8 cellular contexts compared by ENCODE assay signal in the genomic region with DNA sequence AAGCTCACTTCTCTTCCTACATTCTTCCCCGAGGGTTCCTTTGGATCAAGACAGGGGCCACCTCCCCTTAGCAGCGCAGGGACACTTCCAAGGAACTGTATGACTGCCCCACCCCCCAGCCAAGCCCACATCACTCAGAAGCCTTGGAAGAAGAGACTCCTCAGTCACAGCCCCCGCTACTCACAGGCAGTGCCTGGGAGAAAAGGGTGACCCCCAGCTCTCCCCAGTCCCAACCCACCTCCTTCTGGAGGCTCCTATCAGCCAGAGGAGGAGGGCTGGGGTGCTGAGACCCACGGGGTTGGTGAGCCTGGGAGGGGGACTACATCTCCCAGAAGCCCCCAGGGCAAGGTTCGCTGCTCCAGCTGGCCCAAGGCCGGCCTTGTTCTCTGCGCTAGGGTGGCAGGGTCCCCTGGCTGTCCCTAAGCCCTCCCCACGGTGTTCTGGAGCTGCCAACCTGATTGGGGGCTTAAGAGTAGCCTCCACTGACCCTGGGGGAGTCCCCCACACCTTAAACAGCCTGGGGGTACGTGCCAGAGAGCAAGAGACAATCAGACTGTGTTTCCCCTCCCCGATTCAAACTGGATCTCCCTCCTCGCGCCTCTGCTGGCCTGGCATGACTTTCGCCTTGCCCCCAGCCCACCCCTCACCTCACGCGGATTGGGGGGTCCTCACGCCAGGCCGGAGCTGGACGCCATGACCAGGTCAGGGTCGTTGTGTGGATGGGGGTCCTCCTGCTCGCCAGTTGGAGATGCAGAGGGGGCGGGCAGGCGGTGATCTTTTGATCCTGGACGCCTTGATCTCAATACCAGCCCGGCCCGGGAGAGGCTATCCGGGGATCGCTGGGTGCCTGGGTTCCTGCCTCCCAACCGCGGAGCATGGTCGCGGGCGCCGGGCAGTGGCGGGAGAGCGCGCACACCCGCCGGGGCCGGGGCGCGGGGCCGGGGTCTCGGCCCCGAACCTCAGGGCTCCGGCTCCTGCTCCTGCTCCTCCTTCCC. TPM values are rescaled to one million over a fixed set of nuclear protein-coding genes. Genes with fewer than 3 reads are reported as not detected.
A peak's percentile ranks its signal among the peaks of the same experiment; 100 is the strongest.
DNase-seq lines count a peak whose midpoint lies in the region; ATAC-seq, FAIRE-seq and TF ChIP-seq lines count a peak whose summit lies in the region.

No MANE protein-coding gene starts in this region.

- H3K4me2 ChIP-seq in A549: peak overlapping the region; percentile 100

- H3K4me3 ChIP-seq in A549: peak overlapping the region; percentile 62
- H3K4me3 ChIP-seq in bronchial epithelial cell (ENCODE audit: low read depth, low read length): peak overlapping the region; percentile 87

- no peak for TF ChIP-seq POLR2A in A549 (IDR thresholded peaks at IDR 0.05; ENCODE audit: low read length)

- TF ChIP-seq EP300 in A549 (IDR thresholded peaks at IDR 0.05): no peak

- intact Hi-C loops in left colon (cut with DNase I, micrococcal nuclease): no loop called here

- H3K27ac ChIP-seq in A549 (peak overlapping the region; percentile 98 to 100), RWPE1 (peak overlapping the region; percentile 100)

- ATAC-seq in A549: no peak
- no peak for ATAC-seq in left colon
- no peak for ATAC-seq in HG03439 (IDR thresholded peaks at IDR 0.05; ENCODE audit: unreplicated experiment)

- peak in 1 of 2 experiments; percentile 49 for DNase-seq in A549 (ENCODE audit: low read depth in 1 of 2, low spot score in 1 of 2)
- DNase-seq in GM10266 (ENCODE audit: extremely low spot score): peak; percentile 88
- DNase-seq in RWPE1 (ENCODE audit: low spot score): no peak
- DNase-seq in bronchial epithelial cell (ENCODE audit: low read depth): no peak
- DNase-seq in left colon: peak; percentile 74
- peak; percentile 40 for DNase-seq in stimulated activated naive CD4-positive, alpha-beta T cell treated with Interleukin-2 at 50 U/mL for 16 hours (lab: John Stamatoyannopoulos, UW)
- DNase-seq in T1000 (lab: John Stamatoyannopoulos, UW): no peak

- H3K9me3 ChIP-seq in A549: no peaks in the 10 kb centered on the region

- FAIRE-seq in A549 (lab: Jason Lieb, UNC): no peak
- FAIRE-seq in bronchial epithelial cell (lab: Jason Lieb, UNC): no peak

- CTCF ChIA-PET in A549 (lab: Yijun Ruan, JAX): interaction anchor here (0.6 to 4.6 kb wide), 5 partner anchors 36 to 236 kb away, joined by 3 to 16 read pairs (median 3); a partner anchor contains a TSS
- CTCF ChIA-PET in RWPE1 (lab: Yijun Ruan, JAX): interaction anchor here (0.6 to 3.0 kb wide), 8 partner anchors 8 to 266 kb away, joined by 3 to 17 read pairs (median 4); a partner anchor contains a TSS

- WGBS in A549 (ENCODE audit: missing lambda C conversion rate): 0% methylated on average over 5 of the region's 45 CpGs

- POLR2A ChIA-PET in A549 (lab: Yijun Ruan, JAX) (interaction anchor here (1.0 to 2.3 kb wide), 3 partner anchors 14 to 132 kb away, joined by 4 to 53 read pairs (median 6); no protein-coding TSS in a partner anchor), RWPE1 (lab: Yijun Ruan, JAX; ENCODE audit: low non-redundant PET) (interaction anchor here (0.6 to 1.2 kb wide), 4 partner anchors 12 to 232 kb away, joined by 3 to 9 read pairs (median 4); no protein-coding TSS in a partner anchor)

- H3K36me3 ChIP-seq in bronchial epithelial cell (ENCODE audit: control insufficient read depth, insufficient read depth, low read length): peaks cover 8% of the 10 kb centered on the region

- peaks cover 23% of the 10 kb centered on the region for H3K4me1 ChIP-seq in A549

- TF ChIP-seq RAD21 in A549 (conservative IDR thresholded peaks at IDR 0.05 in 1 of 2, IDR thresholded peaks at IDR 0.05 in 1 of 2): no peak

- TF ChIP-seq CTCF in A549 (IDR thresholded peaks at IDR 0.05) (no peak), GM10266 (IDR thresholded peaks at IDR 0.05; ENCODE audit: control insufficient read depth, insufficient read depth, low read depth, missing control alignments) (no peak), RWPE1 (conservative IDR thresholded peaks at IDR 0.05; ENCODE audit: low read depth) (no peak), bronchial epithelial cell (IDR thresholded peaks at IDR 0.05; ENCODE audit: insufficient read depth, low read length, severe bottlenecking) (no peak)

- H3K27me3 ChIP-seq in bronchial epithelial cell (ENCODE audit: control insufficient read depth, insufficient read depth, low read length): no peaks in the 10 kb centered on the region

TF ChIP-seq in A549, 52 proteins besides CTCF, POLR2A, EP300 and RAD21:
- no peak for TF ChIP-seq CEBPB (IDR thresholded peaks at IDR 0.05)
- no peak for TF ChIP-seq EHF (CRISPR knock-in tag; IDR thresholded peaks at IDR 0.05)
- TF ChIP-seq, protein P1, sequence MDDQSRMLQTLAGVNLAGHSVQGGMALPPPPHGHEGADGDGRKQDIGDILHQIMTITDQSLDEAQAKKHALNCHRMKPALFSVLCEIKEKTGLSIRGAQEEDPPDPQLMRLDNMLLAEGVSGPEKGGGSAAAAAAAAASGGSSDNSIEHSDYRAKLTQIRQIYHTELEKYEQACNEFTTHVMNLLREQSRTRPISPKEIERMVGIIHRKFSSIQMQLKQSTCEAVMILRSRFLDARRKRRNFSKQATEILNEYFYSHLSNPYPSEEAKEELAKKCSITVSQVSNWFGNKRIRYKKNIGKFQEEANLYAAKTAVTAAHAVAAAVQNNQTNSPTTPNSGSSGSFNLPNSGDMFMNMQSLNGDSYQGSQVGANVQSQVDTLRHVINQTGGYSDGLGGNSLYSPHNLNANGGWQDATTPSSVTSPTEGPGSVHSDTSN (IDR thresholded peaks at IDR 0.05): peak; percentile 33; the same call in 1 of the 2 replicates
- TF ChIP-seq JUN (IDR thresholded peaks at IDR 0.05): peak in 1 of 2 experiments; percentile 9; a peak in 1 of 5 replicates
- no peak for TF ChIP-seq MAFK (IDR thresholded peaks at IDR 0.05; ENCODE audit: partially characterized antibody)

RNA-seq across cellular contexts. Expression of a gene that starts 0.8 kb away (rescaled TPM):
- 7.0 and 8.8 TPM in 2 replicates for polyA plus RNA-seq in A549 (2011; rRNA removed)
- polyA plus RNA-seq in A549 (2012; cell fraction: cytosol; rRNA removed): 16.4 and 27.8 TPM in 2 replicates
- polyA plus RNA-seq in A549 (2012; cell fraction: nucleus; rRNA removed): 41.9 and 56.6 TPM in 2 replicates
- 51.8 to 53.2 TPM (median 52.0 TPM) in 3 replicates for polyA plus RNA-seq in A549 (2017; fragmentation: RNase III; extraction: RNeasy Plus Mini Kit Qiagen cat#74134 plus additional on column Dnase treatment)
- polyA minus RNA-seq in A549 (2011; rRNA and poly(A)+ RNA removed): 8.8 and 19.9 TPM in 2 replicates
- total RNA-seq in bronchial epithelial cell: 22.6 and 38.5 TPM in 2 replicates
- total RNA-seq in left colon: 10 to 100 TPM; 36.4 to 36.5 TPM

RNA-seq across cellular contexts. Expression of a gene that starts 31.2 kb away (rescaled TPM):
- polyA plus RNA-seq in A549 (2011; rRNA removed) (0.20 and 0.37 TPM in 2 replicates), A549 (2017; fragmentation: RNase III; extraction: RNeasy Plus Mini Kit Qiagen cat#74134 plus additional on column Dnase treatment) (0.41 to 0.92 TPM (median 0.50 TPM) in 3 replicates)
- polyA plus RNA-seq in A549 (2012; cell fraction: cytosol; rRNA removed): 0.48 and 0.49 TPM in 2 replicates
- polyA plus RNA-seq in A549 (2012; cell fraction: nucleus; rRNA removed): 0.56 and 0.62 TPM in 2 replicates
- polyA minus RNA-seq in A549 (2011; rRNA and poly(A)+ RNA removed): 0.37 and 0.39 TPM in 2 replicates
- total RNA-seq in bronchial epithelial cell (0.13 TPM in 1 of 2 replicates, not detected in the other), left colon (not detected)

RNA-seq across cellular contexts. Expression of a gene that starts 41.2 kb away (rescaled TPM):
- not detected in 2 replicates for polyA plus RNA-seq in A549 (2011; rRNA removed)
- polyA plus RNA-seq in A549 (2012; cell fraction: cytosol; rRNA removed): not detected in 2 replicates
- 0.02 and 0.04 TPM in 2 replicates for polyA plus RNA-seq in A549 (2012; cell fraction: nucleus; rRNA removed)
- polyA plus RNA-seq in A549 (2017; fragmentation: RNase III; extraction: RNeasy Plus Mini Kit Qiagen cat#74134 plus additional on column Dnase treatment): 0.04 to 0.05 TPM (median 0.04 TPM) in 3 replicates
- not detected in 2 replicates for polyA minus RNA-seq in A549 (2011; rRNA and poly(A)+ RNA removed)
- total RNA-seq in bronchial epithelial cell: not detected in 2 replicates
- total RNA-seq in left colon: under 1 TPM; 0.12 to 0.39 TPM

RNA-seq across cellular contexts. Expression of a gene that starts 46.7 kb away (rescaled TPM):
- polyA plus RNA-seq in A549 (2011; rRNA removed): not detected in 2 replicates
- polyA plus RNA-seq in A549 (2012; cell fraction: cytosol; rRNA removed): not detected in 2 replicates
- not detected in 2 replicates for polyA plus RNA-seq in A549 (2012; cell fraction: nucleus; rRNA removed)
- polyA plus RNA-seq in A549 (2017; fragmentation: RNase III; extraction: RNeasy Plus Mini Kit Qiagen cat#74134 plus additional on column Dnase treatment): not detected in 3 replicates
- polyA minus RNA-seq in A549 (2011; rRNA and poly(A)+ RNA removed): not detected in 2 replicates
- total RNA-seq in bronchial epithelial cell: not detected in 2 replicates
- not detected for total RNA-seq in left colon

Comparison
In these comparisons a context has a peak if more than half of its experiments do, and no peak if none do; other contexts are left out.
1. DNase-seq: peak in GM10266 (single experiment), left colon (2 of 2) and stimulated activated naive CD4-positive, alpha-beta T cell treated with Interleukin-2 at 50 U/mL for 16 hours (single experiment); none in RWPE1 (single experiment), bronchial epithelial cell (single experiment) and T1000 (single experiment).